ENCODE assay signal across 22 cellular contexts in the genomic region with DNA sequence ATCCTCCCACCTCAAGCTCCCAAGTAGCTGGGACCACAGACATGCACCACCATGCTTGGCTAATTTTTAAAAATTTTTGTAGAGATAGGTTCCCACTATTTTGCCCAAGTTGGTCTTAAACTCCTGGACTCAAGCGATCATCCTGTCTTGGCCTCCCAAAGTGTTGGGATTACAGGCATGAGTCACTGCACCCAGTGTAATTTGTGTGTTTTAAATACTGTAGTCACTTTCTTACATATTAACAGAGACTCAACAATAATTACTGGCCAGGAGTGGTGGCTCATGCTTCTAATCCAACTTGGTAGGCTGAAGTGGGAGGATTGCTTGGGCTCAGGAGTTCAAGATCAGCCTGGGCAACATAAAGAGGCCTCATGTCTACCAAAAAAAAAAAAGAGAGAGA.
"Had no signal": no experiment of that assay in that cellular context is flagged by ENCODE, and none has a peak within 500 bp of the region (broad histone marks: within the 10 kb centered on the region; RNA-seq: fewer than 3 reads in every experiment).

No MANE protein-coding gene starts in this region.

- H2AFZ ChIP-seq: hepatocyte had no signal

- DNase-seq: activated CD4-positive, alpha-beta memory T cell treated with anti-CD3 and anti-CD28 coated beads, Interleukin-2, amount 10 ng/mL, durations not matched to agents 7 days and 5 days; activated CD4-positive, alpha-beta T cell treated with anti-CD3 and anti-CD28 coated beads for 1 hour; activated CD4-positive, alpha-beta T cell treated with anti-CD3 and anti-CD28 coated beads, Interleukin-2, amount 10 ng/mL, durations not matched to agents 7 days and 5 days; activated naive CD8-positive, alpha-beta T cell treated with anti-CD3 and anti-CD28 coated beads, Interleukin-2, amount 50 U/mL, for 24 hours; activated T-cell treated with anti-CD3 and anti-CD28 coated beads, Interleukin-2, amount 50 U/mL, for 4 hours; amygdala; caudate nucleus; cortex of kidney; effector memory CD8-positive, alpha-beta T cell; foreskin melanocyte; glutamatergic neuron; nephron progenitor cell; retina; stimulated activated CD4-positive, alpha-beta T cell treated with anti-CD3 and anti-CD28 coated beads, Interleukin-4, amount 100 ng/mL, for 24 hours; uterus; WERI-Rb-1 had no signal

- H3K9me3 ChIP-seq: neutrophil, uterus had no signal

- ATAC-seq: activated naive CD8-positive, alpha-beta T cell treated with anti-CD3 and anti-CD28 coated beads, Interleukin-2, amount 50 U/mL, for 24 hours; activated T-cell treated with anti-CD3 and anti-CD28 coated beads, Interleukin-2, amount 50 U/mL, for 4 hours; effector memory CD8-positive, alpha-beta T cell; left lobe of liver; sciatic nerve; stimulated activated effector memory CD8-positive, alpha-beta T cell treated with anti-CD3 and anti-CD28 coated beads, Interleukin-12 subunit alpha, Interleukin-12 subunit beta, amount 100 ng/mL, for 72 hours had no signal

- H3K4me3 ChIP-seq: hepatocyte, skin epidermis, uterus had no signal

- H3K27ac ChIP-seq: hepatocyte, neutrophil, skin epidermis, uterus, WERI-Rb-1 had no signal

- H3K27me3 ChIP-seq: hepatocyte, neutrophil, uterus had no signal

- H3K36me3 ChIP-seq: neutrophil, uterus, WERI-Rb-1 had no signal

- H3K4me1 ChIP-seq: uterus had no signal

- H3K79me2 ChIP-seq: hepatocyte had no signal

- H3K4me2 ChIP-seq: hepatocyte had no signal
